Comparison of ENCODE assay signal across 8 cellular contexts in genomic region chr14:20343092-20343854, GRCh38. TPM values are rescaled to one million over a fixed set of nuclear protein-coding genes. Genes with fewer than 3 reads are reported as not detected.
DNase-seq lines count a peak whose midpoint lies in the region; ATAC-seq and TF ChIP-seq lines count a peak whose summit lies in the region.

PARP2 (plus strand) TSS chr14:20343635; CDS start chr14:20343642, 7 bp downstream.

- WGBS in suprapubic skin, result under 1% methylated on average over 25 of the region's 50 CpGs

- H3K36me3 Mint-ChIP-seq in activated naive CD4-positive, alpha-beta T cell treated with anti-CD3 and anti-CD28 coated beads, Interleukin-2, amount 50 U/mL, for 24 hours, result peaks cover 2% of the 10 kb centered on the region

- DNase-seq in NCI-H1092 (lab: John Stamatoyannopoulos, UW), result peak; percentile 100
- peak; percentile 99 for DNase-seq in globus pallidus (ENCODE audit: low spot score)
- peak; percentile 83 to 100 (median 98) for DNase-seq in nucleus accumbens (lab: John Stamatoyannopoulos, UW)
- DNase-seq in suprapubic skin (ENCODE audit: low spot score in 2 of 2), result peak; percentile 98

- H3K4me3 ChIP-seq in GM08714 (ENCODE audit: low read length) (peak within 1 kb of the TSS; percentile 90), suprapubic skin (peak within 1 kb of the TSS; percentile 65)

- H3K4me1 Mint-ChIP-seq in activated naive CD4-positive, alpha-beta T cell treated with anti-CD3 and anti-CD28 coated beads, Interleukin-2, amount 50 U/mL, for 24 hours, result peaks cover 10% of the 10 kb centered on the region

- TF ChIP-seq POLR2A in suprapubic skin (IDR thresholded peaks at IDR 0.05), result peak; percentile 24 to 72

- H3K27ac Mint-ChIP-seq in activated naive CD4-positive, alpha-beta T cell treated with anti-CD3 and anti-CD28 coated beads, Interleukin-2, amount 50 U/mL, for 24 hours, result peak within 1 kb of the TSS; percentile 93

- no peaks in the 10 kb centered on the region for H3K9me3 ChIP-seq in suprapubic skin

- no peak for TF ChIP-seq CTCF in suprapubic skin (IDR thresholded peaks at IDR 0.05)

- H3K4me3 Mint-ChIP-seq in activated naive CD4-positive, alpha-beta T cell treated with anti-CD3 and anti-CD28 coated beads, Interleukin-2, amount 50 U/mL, for 24 hours, result peak within 1 kb of the TSS; percentile 89

- H3K27me3 ChIP-seq in suprapubic skin, result no peaks in the 10 kb centered on the region

- ATAC-seq in HG02588 (IDR thresholded peaks at IDR 0.05; ENCODE audit: unreplicated experiment), result peak; percentile 95
- peak; percentile 99 for ATAC-seq in SK-N-SH treated with all-trans-retinoic acid at 6 μM for 48 hours

- no peaks in the 10 kb centered on the region for H3K9me3 Mint-ChIP-seq in activated naive CD4-positive, alpha-beta T cell treated with anti-CD3 and anti-CD28 coated beads, Interleukin-2, amount 50 U/mL, for 24 hours

- no peaks in the 10 kb centered on the region for H3K27me3 Mint-ChIP-seq in activated naive CD4-positive, alpha-beta T cell treated with anti-CD3 and anti-CD28 coated beads, Interleukin-2, amount 50 U/mL, for 24 hours

- peaks cover 15% of the 10 kb centered on the region for H3K4me1 ChIP-seq in suprapubic skin

- TF ChIP-seq EP300 in suprapubic skin (IDR thresholded peaks at IDR 0.05), result no peak

- peak within 1 kb of the TSS; percentile 87 for H3K27ac ChIP-seq in suprapubic skin

- H3K36me3 ChIP-seq in suprapubic skin, result peaks cover 28% of the 10 kb centered on the region

TF ChIP-seq in SK-N-SH treated with all-trans-retinoic acid at 6 μM for 48 hours, 23 proteins besides CTCF, POLR2A, EP300 and RAD21:
- TF ChIP-seq CSDC2 (CRISPR knock-in tag; IDR thresholded peaks at IDR 0.05) (0 out of 2 replicates have a peak, but pooled peaks have one; percentile 4), PPARA (CRISPR knock-in tag; IDR thresholded peaks at IDR 0.05; ENCODE audit: borderline replicate concordance) (no peak), ZC3H10 (CRISPR knock-in tag; IDR thresholded peaks at IDR 0.05) (peak; percentile 88), ARNTL (CRISPR knock-in tag; IDR thresholded peaks at IDR 0.05; ENCODE audit: borderline replicate concordance, low read depth) (no peak), ZNF565 (CRISPR knock-in tag; conservative IDR thresholded peaks at IDR 0.05; ENCODE audit: low read depth) (no peak; the same call in 1 of the 2 replicates), ZNF70 (CRISPR knock-in tag; IDR thresholded peaks at IDR 0.05) (peak; percentile 86), GLIS3 (CRISPR knock-in tag; IDR thresholded peaks at IDR 0.05) (peak; percentile 99), SNAI2 (CRISPR knock-in tag; IDR thresholded peaks at IDR 0.05) (no peak), BACH2 (CRISPR knock-in tag; IDR thresholded peaks at IDR 0.05; ENCODE audit: borderline replicate concordance) (no peak), ZNF8 (CRISPR knock-in tag; IDR thresholded peaks at IDR 0.05) (peak; percentile 42; the same call in 1 of the 2 replicates), ZFP30 (CRISPR knock-in tag; IDR thresholded peaks at IDR 0.05) (peak; percentile 55; the same call in 1 of the 2 replicates), ISL1 (CRISPR knock-in tag; IDR thresholded peaks at IDR 0.05) (no peak), OSR1 (CRISPR knock-in tag; IDR thresholded peaks at IDR 0.05) (no peak), ZFP3 (CRISPR knock-in tag; IDR thresholded peaks at IDR 0.05) (0 out of 2 replicates have a peak, but pooled peaks have one; percentile 23), TOX (CRISPR knock-in tag; IDR thresholded peaks at IDR 0.05; ENCODE audit: borderline replicate concordance) (no peak; the same call in 1 of the 2 replicates), ESRRG (CRISPR knock-in tag; IDR thresholded peaks at IDR 0.05) (peak; percentile 89; the same call in 1 of the 2 replicates), CREB5 (CRISPR knock-in tag; IDR thresholded peaks at IDR 0.05; ENCODE audit: low read depth) (peak; percentile 58; the same call in 1 of the 2 replicates), TCF4 (CRISPR knock-in tag; IDR thresholded peaks at IDR 0.05; ENCODE audit: borderline replicate concordance) (no peak), RARB (CRISPR knock-in tag; IDR thresholded peaks at IDR 0.05) (peak; percentile 88; the same call in 1 of the 2 replicates)
- TF ChIP-seq, protein P1, sequence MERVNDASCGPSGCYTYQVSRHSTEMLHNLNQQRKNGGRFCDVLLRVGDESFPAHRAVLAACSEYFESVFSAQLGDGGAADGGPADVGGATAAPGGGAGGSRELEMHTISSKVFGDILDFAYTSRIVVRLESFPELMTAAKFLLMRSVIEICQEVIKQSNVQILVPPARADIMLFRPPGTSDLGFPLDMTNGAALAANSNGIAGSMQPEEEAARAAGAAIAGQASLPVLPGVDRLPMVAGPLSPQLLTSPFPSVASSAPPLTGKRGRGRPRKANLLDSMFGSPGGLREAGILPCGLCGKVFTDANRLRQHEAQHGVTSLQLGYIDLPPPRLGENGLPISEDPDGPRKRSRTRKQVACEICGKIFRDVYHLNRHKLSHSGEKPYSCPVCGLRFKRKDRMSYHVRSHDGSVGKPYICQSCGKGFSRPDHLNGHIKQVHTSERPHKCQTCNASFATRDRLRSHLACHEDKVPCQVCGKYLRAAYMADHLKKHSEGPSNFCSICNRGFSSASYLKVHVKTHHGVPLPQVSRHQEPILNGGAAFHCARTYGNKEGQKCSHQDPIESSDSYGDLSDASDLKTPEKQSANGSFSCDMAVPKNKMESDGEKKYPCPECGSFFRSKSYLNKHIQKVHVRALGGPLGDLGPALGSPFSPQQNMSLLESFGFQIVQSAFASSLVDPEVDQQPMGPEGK (CRISPR knock-in tag; IDR thresholded peaks at IDR 0.05; ENCODE audit: borderline replicate concordance), result peak; percentile 97
- TF ChIP-seq, protein P2, sequence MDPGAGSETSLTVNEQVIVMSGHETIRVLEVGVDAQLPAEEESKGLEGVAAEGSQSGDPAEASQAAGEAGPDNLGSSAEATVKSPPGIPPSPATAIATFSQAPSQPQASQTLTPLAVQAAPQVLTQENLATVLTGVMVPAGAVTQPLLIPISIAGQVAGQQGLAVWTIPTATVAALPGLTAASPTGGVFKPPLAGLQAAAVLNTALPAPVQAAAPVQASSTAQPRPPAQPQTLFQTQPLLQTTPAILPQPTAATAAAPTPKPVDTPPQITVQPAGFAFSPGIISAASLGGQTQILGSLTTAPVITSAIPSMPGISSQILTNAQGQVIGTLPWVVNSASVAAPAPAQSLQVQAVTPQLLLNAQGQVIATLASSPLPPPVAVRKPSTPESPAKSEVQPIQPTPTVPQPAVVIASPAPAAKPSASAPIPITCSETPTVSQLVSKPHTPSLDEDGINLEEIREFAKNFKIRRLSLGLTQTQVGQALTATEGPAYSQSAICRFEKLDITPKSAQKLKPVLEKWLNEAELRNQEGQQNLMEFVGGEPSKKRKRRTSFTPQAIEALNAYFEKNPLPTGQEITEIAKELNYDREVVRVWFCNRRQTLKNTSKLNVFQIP (CRISPR knock-in tag; IDR thresholded peaks at IDR 0.05; ENCODE audit: borderline replicate concordance, low read depth), result no peak
- TF ChIP-seq, protein P3, sequence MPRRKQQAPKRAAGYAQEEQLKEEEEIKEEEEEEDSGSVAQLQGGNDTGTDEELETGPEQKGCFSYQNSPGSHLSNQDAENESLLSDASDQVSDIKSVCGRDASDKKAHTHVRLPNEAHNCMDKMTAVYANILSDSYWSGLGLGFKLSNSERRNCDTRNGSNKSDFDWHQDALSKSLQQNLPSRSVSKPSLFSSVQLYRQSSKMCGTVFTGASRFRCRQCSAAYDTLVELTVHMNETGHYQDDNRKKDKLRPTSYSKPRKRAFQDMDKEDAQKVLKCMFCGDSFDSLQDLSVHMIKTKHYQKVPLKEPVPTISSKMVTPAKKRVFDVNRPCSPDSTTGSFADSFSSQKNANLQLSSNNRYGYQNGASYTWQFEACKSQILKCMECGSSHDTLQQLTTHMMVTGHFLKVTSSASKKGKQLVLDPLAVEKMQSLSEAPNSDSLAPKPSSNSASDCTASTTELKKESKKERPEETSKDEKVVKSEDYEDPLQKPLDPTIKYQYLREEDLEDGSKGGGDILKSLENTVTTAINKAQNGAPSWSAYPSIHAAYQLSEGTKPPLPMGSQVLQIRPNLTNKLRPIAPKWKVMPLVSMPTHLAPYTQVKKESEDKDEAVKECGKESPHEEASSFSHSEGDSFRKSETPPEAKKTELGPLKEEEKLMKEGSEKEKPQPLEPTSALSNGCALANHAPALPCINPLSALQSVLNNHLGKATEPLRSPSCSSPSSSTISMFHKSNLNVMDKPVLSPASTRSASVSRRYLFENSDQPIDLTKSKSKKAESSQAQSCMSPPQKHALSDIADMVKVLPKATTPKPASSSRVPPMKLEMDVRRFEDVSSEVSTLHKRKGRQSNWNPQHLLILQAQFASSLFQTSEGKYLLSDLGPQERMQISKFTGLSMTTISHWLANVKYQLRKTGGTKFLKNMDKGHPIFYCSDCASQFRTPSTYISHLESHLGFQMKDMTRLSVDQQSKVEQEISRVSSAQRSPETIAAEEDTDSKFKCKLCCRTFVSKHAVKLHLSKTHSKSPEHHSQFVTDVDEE (CRISPR knock-in tag; IDR thresholded peaks at IDR 0.05), result no peak
- TF ChIP-seq, protein P4, sequence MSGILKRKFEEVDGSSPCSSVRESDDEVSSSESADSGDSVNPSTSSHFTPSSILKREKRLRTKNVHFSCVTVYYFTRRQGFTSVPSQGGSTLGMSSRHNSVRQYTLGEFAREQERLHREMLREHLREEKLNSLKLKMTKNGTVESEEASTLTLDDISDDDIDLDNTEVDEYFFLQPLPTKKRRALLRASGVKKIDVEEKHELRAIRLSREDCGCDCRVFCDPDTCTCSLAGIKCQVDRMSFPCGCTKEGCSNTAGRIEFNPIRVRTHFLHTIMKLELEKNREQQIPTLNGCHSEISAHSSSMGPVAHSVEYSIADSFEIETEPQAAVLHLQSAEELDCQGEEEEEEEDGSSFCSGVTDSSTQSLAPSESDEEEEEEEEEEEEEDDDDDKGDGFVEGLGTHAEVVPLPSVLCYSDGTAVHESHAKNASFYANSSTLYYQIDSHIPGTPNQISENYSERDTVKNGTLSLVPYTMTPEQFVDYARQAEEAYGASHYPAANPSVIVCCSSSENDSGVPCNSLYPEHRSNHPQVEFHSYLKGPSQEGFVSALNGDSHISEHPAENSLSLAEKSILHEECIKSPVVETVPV (CRISPR knock-in tag; IDR thresholded peaks at IDR 0.05), result peak; percentile 82

RNA-seq across cellular contexts. Expression of gene PARP2, which starts in this region (rescaled TPM):
- total RNA-seq in suprapubic skin, result 10 to 100 TPM; 12.2 to 34.0 (median 14.9) TPM

Comparison
In these comparisons a context has a peak if more than half of its experiments do, and no peak if none do; other contexts are left out.
1. Peak in every context shown above with its lines: DNase-seq, ATAC-seq, H3K4me3 ChIP-seq and H3K27ac ChIP-seq.